Comparison of ENCODE assay signal across 8 cellular contexts in genomic region chr22:28773461-28773867, GRCh38. TPM values are rescaled to one million over a fixed set of nuclear protein-coding genes. Genes with fewer than 3 reads are reported as not detected.
A peak's percentile ranks its signal among the peaks of the same experiment; 100 is the strongest.
DNase-seq lines count a peak whose midpoint lies in the region; ATAC-seq lines count a peak whose summit lies in the region.

No MANE protein-coding gene starts in this region.

- H3K4me3 Mint-ChIP-seq in activated CD8-positive, alpha-beta T cell treated with anti-CD3 and anti-CD28 coated beads, Interleukin-2, amount 10 ng/mL, durations not matched to agents 7 days and 5 days: peak overlapping the region; percentile 95
- H3K4me3 Mint-ChIP-seq in stimulated activated memory B cell treated with anti-CD40 and anti-IgM and Interleukin-4, amounts not matched to agents 10 μg/mL and 1 μg/mL and 100 μg/mL, for 72 hours: peak overlapping the region; percentile 89

- H3K27ac Mint-ChIP-seq in activated CD8-positive, alpha-beta T cell treated with anti-CD3 and anti-CD28 coated beads, Interleukin-2, amount 10 ng/mL, durations not matched to agents 7 days and 5 days: peak overlapping the region; percentile 94
- H3K27ac Mint-ChIP-seq in stimulated activated memory B cell treated with anti-CD40 and anti-IgM and Interleukin-4, amounts not matched to agents 10 μg/mL and 1 μg/mL and 100 μg/mL, for 72 hours: peak overlapping the region; percentile 86

- H3K36me3 Mint-ChIP-seq in activated CD8-positive, alpha-beta T cell treated with anti-CD3 and anti-CD28 coated beads, Interleukin-2, amount 10 ng/mL, durations not matched to agents 7 days and 5 days (ENCODE audit: low read depth): peaks cover 33% of the 10 kb centered on the region
- H3K36me3 Mint-ChIP-seq in stimulated activated memory B cell treated with anti-CD40 and anti-IgM and Interleukin-4, amounts not matched to agents 10 μg/mL and 1 μg/mL and 100 μg/mL, for 72 hours: peaks cover 30% of the 10 kb centered on the region

- CTCF ChIA-PET in activated CD8-positive, alpha-beta T cell treated with anti-CD3 and anti-CD28 coated beads, Interleukin-2, amount 10 ng/mL, durations not matched to agents 7 days and 5 days (lab: Charles Lee): interaction anchor here (0.9 to 3.0 kb wide), 9 partner anchors 12 to 98 kb away, joined by 3 to 18 read pairs (median 6); partner anchors contain the start of gene XBP1

- WGBS in iPS DF 6.9 (ENCODE audit: insufficient coverage, insufficient read length): no CpG with 5 or more reads among the region's 10 CpGs

- peak; percentile 6 for DNase-seq in A172 (ENCODE audit: low spot score)
- no peak for DNase-seq in activated CD8-positive, alpha-beta T cell treated with anti-CD3 and anti-CD28 coated beads, Interleukin-2, amount 10 ng/mL, durations not matched to agents 7 days and 5 days
- DNase-seq in iPS DF 6.9 (ENCODE audit: low read depth, low spot score): no peak
- no peak for DNase-seq in NCI-H446 (lab: John Stamatoyannopoulos, UW)
- DNase-seq in middle frontal gyrus (ENCODE audit: extremely low spot score, low spot score): no peak

- no peaks in the 10 kb centered on the region for H3K4me1 ChIP-seq in iPS DF 6.9 (ENCODE audit: control insufficient read depth, insufficient read depth, low read length)

- H3K4me1 Mint-ChIP-seq in activated CD8-positive, alpha-beta T cell treated with anti-CD3 and anti-CD28 coated beads, Interleukin-2, amount 10 ng/mL, durations not matched to agents 7 days and 5 days (ENCODE audit: low read depth): peaks cover 29% of the 10 kb centered on the region
- H3K4me1 Mint-ChIP-seq in stimulated activated memory B cell treated with anti-CD40 and anti-IgM and Interleukin-4, amounts not matched to agents 10 μg/mL and 1 μg/mL and 100 μg/mL, for 72 hours: peaks cover 33% of the 10 kb centered on the region

- no peaks in the 10 kb centered on the region; the same call in 1 of the 2 replicates for H3K36me3 ChIP-seq in iPS DF 6.9 (ENCODE audit: control insufficient read depth, insufficient read depth, low read length)

- peaks cover 3% of the 10 kb centered on the region for H3K9me3 Mint-ChIP-seq in activated CD8-positive, alpha-beta T cell treated with anti-CD3 and anti-CD28 coated beads, Interleukin-2, amount 10 ng/mL, durations not matched to agents 7 days and 5 days (ENCODE audit: insufficient read depth)
- no peaks in the 10 kb centered on the region for H3K9me3 Mint-ChIP-seq in stimulated activated memory B cell treated with anti-CD40 and anti-IgM and Interleukin-4, amounts not matched to agents 10 μg/mL and 1 μg/mL and 100 μg/mL, for 72 hours

- H3K4me3 ChIP-seq in iPS DF 6.9 (ENCODE audit: low read length): peak overlapping the region; percentile 77; the same call in 1 of the 2 replicates

- peaks cover 7% of the 10 kb centered on the region for H3K27me3 Mint-ChIP-seq in activated CD8-positive, alpha-beta T cell treated with anti-CD3 and anti-CD28 coated beads, Interleukin-2, amount 10 ng/mL, durations not matched to agents 7 days and 5 days (ENCODE audit: low read depth)
- no peaks in the 10 kb centered on the region for H3K27me3 Mint-ChIP-seq in stimulated activated memory B cell treated with anti-CD40 and anti-IgM and Interleukin-4, amounts not matched to agents 10 μg/mL and 1 μg/mL and 100 μg/mL, for 72 hours

- no peak overlapping the region for H3K27ac ChIP-seq in iPS DF 6.9 (ENCODE audit: low read length)

- H3K27me3 ChIP-seq in iPS DF 6.9 (ENCODE audit: control insufficient read depth, insufficient read depth, low read length): no peaks in the 10 kb centered on the region

- H3K9me3 ChIP-seq in iPS DF 6.9 (ENCODE audit: control insufficient read depth, insufficient read depth, low read length): no peaks in the 10 kb centered on the region

- POLR2A ChIA-PET in activated CD8-positive, alpha-beta T cell treated with anti-CD3 and anti-CD28 coated beads, Interleukin-2, amount 10 ng/mL, durations not matched to agents 7 days and 5 days (lab: Charles Lee): interaction anchor here (1.0 to 2.9 kb wide), 10 partner anchors 12 to 89 kb away, joined by 3 to 24 read pairs (median 4); partner anchors contain the start of genes CHEK2, HSCB and XBP1

- ATAC-seq in GM18870 (IDR thresholded peaks at IDR 0.05; ENCODE audit: unreplicated experiment): peak; percentile 26
- ATAC-seq in HG03159 (IDR thresholded peaks at IDR 0.05; ENCODE audit: unreplicated experiment): peak; percentile 28
- ATAC-seq in activated CD8-positive, alpha-beta T cell treated with anti-CD3 and anti-CD28 coated beads, Interleukin-2, amount 10 ng/mL, durations not matched to agents 7 days and 5 days: peak; percentile 4
- ATAC-seq in stimulated activated memory B cell treated with anti-CD40 and anti-IgM and Interleukin-4, amounts not matched to agents 10 μg/mL and 1 μg/mL and 100 μg/mL, for 72 hours: no peak

RNA-seq across cellular contexts. Expression of gene CCDC117, which starts 1.0 kb away (rescaled TPM):
- 22.3 and 24.3 TPM in 2 replicates for total RNA-seq in A172 (2014; rRNA removed; shearing (Covaris generic))
- 10 to 100 TPM; 36.7 to 40.0 TPM for total RNA-seq in activated CD8-positive, alpha-beta T cell treated with anti-CD3 and anti-CD28 coated beads, Interleukin-2, amount 10 ng/mL, durations not matched to agents 7 days and 5 days

RNA-seq across cellular contexts. Expression of gene XBP1, which starts 26.9 kb away (rescaled TPM):
- 47.4 and 52.1 TPM in 2 replicates for total RNA-seq in A172 (2014; rRNA removed; shearing (Covaris generic))
- total RNA-seq in activated CD8-positive, alpha-beta T cell treated with anti-CD3 and anti-CD28 coated beads, Interleukin-2, amount 10 ng/mL, durations not matched to agents 7 days and 5 days: 100 to 1,000 TPM; 220 to 229 TPM

RNA-seq across cellular contexts. Expression of gene HSCB, which starts 31.6 kb away (rescaled TPM):
- 10.4 and 15.4 TPM in 2 replicates for total RNA-seq in A172 (2014; rRNA removed; shearing (Covaris generic))
- total RNA-seq in activated CD8-positive, alpha-beta T cell treated with anti-CD3 and anti-CD28 coated beads, Interleukin-2, amount 10 ng/mL, durations not matched to agents 7 days and 5 days: 10 to 100 TPM; 13.7 to 15.8 TPM

RNA-seq across cellular contexts. Expression of gene CHEK2, which starts 31.8 kb away (rescaled TPM):
- total RNA-seq in A172 (2014; rRNA removed; shearing (Covaris generic)): 14.3 and 27.3 TPM in 2 replicates
- 10 to 100 TPM; 43.7 to 47.9 TPM for total RNA-seq in activated CD8-positive, alpha-beta T cell treated with anti-CD3 and anti-CD28 coated beads, Interleukin-2, amount 10 ng/mL, durations not matched to agents 7 days and 5 days
